8 cellular contexts compared by ENCODE assay signal in genomic region chr17:43907425-43907981, GRCh38. TPM values are rescaled to one million over a fixed set of nuclear protein-coding genes. Genes with fewer than 3 reads are reported as not detected.
DNase-seq lines count a peak whose midpoint lies in the region; TF ChIP-seq lines count a peak whose summit lies in the region.

MPP2 (minus strand) TSS chr17:43907536; CDS start chr17:43904460, 3,076 bp downstream.

- H3K9ac ChIP-seq in fibroblast of lung (ENCODE audit: insufficient read depth, low read length) (peak within 1 kb of the TSS; percentile 16), stomach smooth muscle (ENCODE audit: low read length in 2 of 2) (peak within 1 kb of the TSS; percentile 90 to 96)

- peak within 1 kb of the TSS; percentile 69 for H3K4me2 ChIP-seq in OCI-LY7 (ENCODE audit: low read length)
- peak within 1 kb of the TSS; percentile 97 for H3K4me2 ChIP-seq in fibroblast of lung (ENCODE audit: extremely low read depth, insufficient read depth, low read length)

- H3K79me2 ChIP-seq in OCI-LY7 (ENCODE audit: insufficient read depth, low read depth, low read length) (no peaks in the 10 kb centered on the region), fibroblast of lung (ENCODE audit: control insufficient read depth, insufficient read depth, low read length) (no peaks in the 10 kb centered on the region)

- TF ChIP-seq CTCF in OCI-LY7 (conservative IDR thresholded peaks at IDR 0.05; ENCODE audit: low read length) (no peak), fibroblast of lung (conservative IDR thresholded peaks at IDR 0.05 in 1 of 2, IDR thresholded peaks at IDR 0.05 in 1 of 2; ENCODE audit: low read depth in 1 of 2, low read length in 2 of 2) (peak in 1 of 2 donors; percentile 25)

- POLR2A ChIA-PET in OCI-LY7 (lab: Charles Lee), result no interaction called here

- no peaks in the 10 kb centered on the region for H3K9me2 ChIP-seq in OCI-LY7 (ENCODE audit: insufficient read depth, low read length)

- H3K9me3 ChIP-seq in OCI-LY7 (ENCODE audit: low read length) (no peaks in the 10 kb centered on the region), fibroblast of lung (ENCODE audit: control insufficient read depth, insufficient read depth, low read depth, low read length) (no peaks in the 10 kb centered on the region), stomach smooth muscle (ENCODE audit: control insufficient read depth in 2 of 2, low read length in 2 of 2) (no peaks in the 10 kb centered on the region)

- BruUV-seq in OCI-LY7 (replicated peaks; lab: Mats Ljungman, UMichigan), result no TSS peak

- H3K4me3 ChIP-seq in OCI-LY7 (ENCODE audit: low read depth, low read length, poor library complexity, severe bottlenecking) (peak within 1 kb of the TSS; percentile 53), fibroblast of lung (replicated peaks in 1 of 4; ENCODE audit: control extremely low read depth in 1 of 4, insufficient read depth in 1 of 4, low read depth in 3 of 4, low read length in 4 of 4) (peak within 1 kb of the TSS; percentile 42 to 78 (median 60)), stomach smooth muscle (ENCODE audit: low read length in 2 of 2) (peak within 1 kb of the TSS; percentile 68 to 88)

- H3K4me1 ChIP-seq in OCI-LY7 (ENCODE audit: insufficient read depth, low read length, poor library complexity, severe bottlenecking) (peaks cover 12% of the 10 kb centered on the region), fibroblast of lung (ENCODE audit: control insufficient read depth, extremely low read depth, insufficient read depth, low read length) (peaks cover 7% of the 10 kb centered on the region), stomach smooth muscle (ENCODE audit: control insufficient read depth, insufficient read depth, low read length) (peaks cover 24% of the 10 kb centered on the region)

- DNase-seq in NCI-H2081 (lab: John Stamatoyannopoulos, UW) (peak; percentile 22 to 42), NCI-H2081 treated with DMSO at 0.1 percent for 48 hours (lab: John Stamatoyannopoulos, UW) (no peak), OCI-LY7 (ENCODE audit: low spot score) (peak; percentile 68), fibroblast of lung (ENCODE audit: low read depth in 2 of 2) (peak; percentile 76 to 77), myocyte (ENCODE audit: low read depth) (peak; percentile 67), NCI-H1092 (lab: John Stamatoyannopoulos, UW) (no peak)
- DNase-seq in activated effector memory CD4-positive, alpha-beta T cell treated with Interleukin-2 at 50 U/mL for 16 hours, result peak; percentile 40

- no peaks in the 10 kb centered on the region for H4K20me1 ChIP-seq in OCI-LY7 (ENCODE audit: insufficient read depth, low read length)
- no peaks in the 10 kb centered on the region for H4K20me1 ChIP-seq in fibroblast of lung (ENCODE audit: control insufficient read depth, extremely low read depth, insufficient read depth, low read length)

- H3K36me3 ChIP-seq in OCI-LY7 (ENCODE audit: insufficient read depth, low read length) (no peaks in the 10 kb centered on the region), fibroblast of lung (ENCODE audit: control insufficient read depth, insufficient read depth, low read length) (no peaks in the 10 kb centered on the region), stomach smooth muscle (ENCODE audit: control insufficient read depth in 2 of 2, insufficient read depth in 2 of 2, low read length in 2 of 2) (peaks cover 5 to 7% of the 10 kb centered on the region in 2 donors)

- CTCF ChIA-PET in OCI-LY7 (lab: Charles Lee; ENCODE audit: unreplicated experiment), result no interaction called here

- H3K27ac ChIP-seq in OCI-LY7 (ENCODE audit: low read depth, low read length, poor library complexity, severe bottlenecking) (no peak within 1 kb of the TSS), fibroblast of lung (ENCODE audit: insufficient read depth, low read length) (peak within 1 kb of the TSS; percentile 38), stomach smooth muscle (ENCODE audit: low read length) (peak within 1 kb of the TSS; percentile 96)

- H2AFZ ChIP-seq in OCI-LY7 (ENCODE audit: low read length), result peak within 1 kb of the TSS; percentile 52
- peak within 1 kb of the TSS; percentile 99 for H2AFZ ChIP-seq in fibroblast of lung (ENCODE audit: low read length)

- H3K27me3 ChIP-seq in fibroblast of lung (ENCODE audit: control insufficient read depth, insufficient read depth, low read length) (peaks cover 5% of the 10 kb centered on the region), stomach smooth muscle (ENCODE audit: control insufficient read depth in 1 of 2, insufficient read depth in 2 of 2, low read length in 2 of 2) (no peaks in the 10 kb centered on the region)

- intact Hi-C loops in OCI-LY7 (cut with micrococcal nuclease; ENCODE audit: unreplicated experiment), result no loop called here

RNA-seq across cellular contexts. Expression of gene MPP2, which starts in this region (rescaled TPM):
- 0.16 and 0.39 TPM in 2 replicates for total RNA-seq in OCI-LY7 (2014; rRNA removed; shearing (Covaris generic))
- 0.63 and 0.67 TPM in 2 replicates for total RNA-seq in OCI-LY7 (2022)
- 1.3 and 2.1 TPM in 2 replicates for total RNA-seq in fibroblast of lung
- 1.2 and 1.9 TPM in 2 replicates for polyA plus RNA-seq in fibroblast of lung
- polyA plus RNA-seq in fibroblast of lung (2012), result 1.6 and 2.5 TPM in 2 replicates
- polyA minus RNA-seq in fibroblast of lung (ENCODE audit: low replicate concordance), result 3.4 and 10.3 TPM in 2 replicates
- 0.96 and 2.3 TPM in 2 replicates for total RNA-seq in myocyte
- 5.8 TPM for polyA plus RNA-seq in myocyte (2012)

Comparison
In these comparisons a context has a peak if more than half of its experiments do, and no peak if none do; other contexts are left out.
1. DNase-seq: peak in NCI-H2081 (2 of 2), activated effector memory CD4-positive, alpha-beta T cell treated with Interleukin-2 at 50 U/mL for 16 hours (single experiment), fibroblast of lung (2 of 2) and myocyte (single experiment); none in NCI-H2081 treated with DMSO at 0.1 percent for 48 hours (single experiment) and NCI-H1092 (single experiment).
2. Peak in DNase-seq, H3K4me3 ChIP-seq and H3K4me2 ChIP-seq in OCI-LY7; RNA of the gene not detected or under 1 TPM.
3. Peak in every context shown above with its lines, with median percentiles within 50 percentile points of each other: H3K4me3 ChIP-seq.